In the genomic region with DNA sequence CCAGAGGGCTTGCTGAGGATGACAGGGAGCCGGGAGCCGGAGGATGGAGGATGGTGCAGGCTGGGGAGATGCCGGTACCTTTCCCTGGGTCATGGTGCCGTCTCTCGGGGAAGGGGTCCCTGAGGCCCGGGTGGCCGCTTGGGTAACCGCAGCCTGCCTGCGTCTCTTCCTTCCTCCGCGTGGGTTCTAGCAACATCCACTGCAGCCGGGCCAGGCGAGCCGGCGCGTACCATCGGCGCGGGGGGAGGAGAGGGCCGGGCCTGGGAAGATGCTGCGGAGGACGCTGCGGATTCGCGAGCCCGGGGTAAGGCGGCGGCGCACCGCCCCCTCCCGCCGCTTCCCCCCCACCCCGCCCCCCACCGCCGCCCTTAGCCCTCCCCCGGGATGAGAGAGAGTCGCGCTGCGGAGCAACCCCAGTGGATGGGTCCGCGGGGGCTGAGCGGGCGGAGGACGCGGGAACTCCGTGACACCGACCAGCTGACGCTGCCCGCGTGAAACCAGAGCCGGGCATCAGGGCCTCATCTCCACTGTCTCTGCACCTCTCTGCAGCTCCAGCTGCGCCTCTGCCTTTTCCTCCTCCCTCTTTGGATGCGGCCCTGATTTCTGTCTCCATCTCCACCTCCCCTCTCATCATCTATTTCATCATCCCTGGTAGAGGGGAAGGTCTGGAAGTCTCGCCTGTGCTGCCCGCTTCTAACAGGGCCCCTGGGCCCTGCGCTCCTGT, we compare ENCODE assay signal across 9 cellular contexts. TPM values are rescaled to one million over a fixed set of nuclear protein-coding genes. Genes with fewer than 3 reads are reported as not detected.
DNase-seq lines count a peak whose midpoint lies in the region; ATAC-seq and TF ChIP-seq lines count a peak whose summit lies in the region.
"Had no signal": no experiment of that assay in that cellular context is flagged by ENCODE, and none has a peak within 500 bp of the region (broad histone marks: within the 10 kb centered on the region; RNA-seq: fewer than 3 reads in every experiment).

A gene (minus strand): TSS at position 201 of the 724 bp plus-strand sequence. CDS start 108 bp downstream, at position 93.

- intact Hi-C loops in stomach (cut with DNase I; ENCODE audit: low total_unique reads), result no loop called here

- no peak for TF ChIP-seq CTCF in stomach (IDR thresholded peaks at IDR 0.05)

- TF ChIP-seq EP300 in stomach (IDR thresholded peaks at IDR 0.05), result no peak

- H3K4me1 ChIP-seq in stomach, result peaks cover 0 to 14% (median 9%) of the 10 kb centered on the region in 4 donors

- DNase-seq in AG08395 (ENCODE audit: low spot score) (peak; percentile 69), NCI-H1092 (lab: John Stamatoyannopoulos, UW) (peak; percentile 8), naive B cell (peak; percentile 19), stomach (no peak), GM19238 (ENCODE audit: insufficient read length, low spot score) (no peak)
- DNase-seq in activated CD8-positive, alpha-beta memory T cell treated with anti-CD3 and anti-CD28 coated beads for 24 hours, result peak; percentile 75
- DNase-seq in effector memory CD8-positive, alpha-beta T cell, result peak; percentile 20 to 37 (median 21)

- H3K9me3 Mint-ChIP-seq in effector memory CD8-positive, alpha-beta T cell, result no peaks in the 10 kb centered on the region
- no peaks in the 10 kb centered on the region for H3K9me3 Mint-ChIP-seq in naive B cell

- H3K27me3 Mint-ChIP-seq in effector memory CD8-positive, alpha-beta T cell, result peaks cover 0 to 56% of the 10 kb centered on the region in 2 donors
- H3K27me3 Mint-ChIP-seq in naive B cell, result peaks cover 23 to 69% (median 60%) of the 10 kb centered on the region in 3 donors

- peak within 1 kb of the TSS; percentile 56 to 70 for H3K27ac Mint-ChIP-seq in effector memory CD8-positive, alpha-beta T cell
- H3K27ac Mint-ChIP-seq in naive B cell, result peak within 1 kb of the TSS in 2 of 6 donors; percentile 1 to 76

- H3K27ac ChIP-seq in stomach, result peak within 1 kb of the TSS in 4 of 5 donors; percentile 15 to 64 (median 46)
- H3K27ac ChIP-seq: epithelial cell of prostate had no signal

- no peaks in the 10 kb centered on the region for H3K9me3 ChIP-seq in stomach

- H3K27me3 ChIP-seq in stomach, result peaks cover 0 to 27% (median 7%) of the 10 kb centered on the region in 3 donors

- ATAC-seq in effector memory CD8-positive, alpha-beta T cell (replicated peaks), result peak; percentile 91
- ATAC-seq in naive B cell (ENCODE audit: low read depth in 2 of 2) (peak; percentile 52 to 72), HG03439 (IDR thresholded peaks at IDR 0.05; ENCODE audit: unreplicated experiment) (no peak)

- H3K4me3 Mint-ChIP-seq in effector memory CD8-positive, alpha-beta T cell, result peak within 1 kb of the TSS; percentile 83 to 85
- peak within 1 kb of the TSS; percentile 37 to 93 (median 80) for H3K4me3 Mint-ChIP-seq in naive B cell

- H3K36me3 Mint-ChIP-seq in effector memory CD8-positive, alpha-beta T cell (ENCODE audit: insufficient read depth), result no peaks in the 10 kb centered on the region
- no peaks in the 10 kb centered on the region for H3K36me3 Mint-ChIP-seq in naive B cell

- TF ChIP-seq POLR2A in stomach (IDR thresholded peaks at IDR 0.05), result no peak

- peaks cover 11 to 13% of the 10 kb centered on the region in 2 donors for H3K4me1 Mint-ChIP-seq in effector memory CD8-positive, alpha-beta T cell (ENCODE audit: low read depth in 2 of 2)
- H3K4me1 Mint-ChIP-seq in naive B cell, result peaks cover 12 to 18% (median 13%) of the 10 kb centered on the region in 3 donors

- WGBS in stomach, 5 donors, result 16 to 30% (median 22%) methylated on average over 25 to 56 of the region's 56 CpGs

- H3K4me3 ChIP-seq in stomach, result peak within 1 kb of the TSS; percentile 38 to 45 (median 43)

- H3K36me3 ChIP-seq in stomach, result no peaks in the 10 kb centered on the region

RNA-seq across cellular contexts. Expression of the gene that starts here (rescaled TPM):
- polyA plus RNA-seq in naive B cell (ENCODE audit: low read depth in 6 of 6) (not detected), stomach (1 to 10 TPM; 1.1 to 1.8 (median 1.6) TPM)
- 10 to 100 TPM in 2 of 5 donors, 1 to 10 TPM in 3; 1.2 to 44.6 (median 2.2) TPM for total RNA-seq in stomach

Comparison
In these comparisons a context has a peak if more than half of its experiments do, and no peak if none do; other contexts are left out.
1. Peak in DNase-seq and ATAC-seq in naive B cell; RNA of the gene not detected or under 1 TPM.
2. DNase-seq: peak in AG08395 (single experiment), NCI-H1092 (single experiment), activated CD8-positive, alpha-beta memory T cell treated with anti-CD3 and anti-CD28 coated beads for 24 hours (single experiment) and effector memory CD8-positive, alpha-beta T cell (3 of 3); none in stomach (single experiment) and GM19238 (single experiment).